ENCODE assay signal across 14 cellular contexts in the genomic region with DNA sequence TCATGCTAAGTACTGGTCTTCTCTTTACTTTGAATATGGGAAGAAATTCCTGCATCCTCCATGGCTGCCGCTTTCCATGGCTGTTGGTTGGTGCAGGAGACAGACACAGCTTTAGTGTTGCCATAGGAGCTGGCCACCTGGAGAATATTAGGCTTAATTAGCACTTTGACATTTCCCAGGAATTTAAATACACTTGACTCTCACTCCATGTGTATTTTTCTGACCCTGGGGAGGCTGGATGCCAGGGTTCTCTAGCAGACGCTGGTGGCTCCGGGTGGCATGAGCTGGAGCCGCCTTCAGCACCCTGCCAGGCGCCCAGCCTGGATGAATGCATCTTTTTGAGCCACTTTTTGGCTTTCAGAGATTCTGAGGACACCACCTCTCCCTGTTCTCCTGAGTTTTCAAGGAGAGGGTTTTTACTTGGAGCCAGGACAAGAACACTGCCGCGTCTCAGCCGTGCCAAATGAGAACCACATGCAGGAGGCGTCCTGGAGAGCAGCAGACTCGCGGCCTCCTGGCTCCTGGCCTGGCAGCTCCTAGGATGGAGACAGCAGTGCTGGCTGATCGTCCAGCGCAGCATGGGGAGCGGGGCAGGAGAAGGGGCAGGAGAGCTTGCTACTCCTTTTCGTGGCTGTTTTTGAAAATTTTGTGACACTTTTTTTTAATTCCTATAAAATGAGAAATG.
DNase-seq lines count a peak whose midpoint lies in the region; ATAC-seq and TF ChIP-seq lines count a peak whose summit lies in the region.
"Had no signal": no experiment of that assay in that cellular context is flagged by ENCODE, and none has a peak within 500 bp of the region (broad histone marks: within the 10 kb centered on the region; RNA-seq: fewer than 3 reads in every experiment).

No MANE protein-coding gene starts in this region.

- H3K27me3 ChIP-seq in dorsolateral prefrontal cortex (peaks cover 0 to 13% (median 0%) of the 10 kb centered on the region in 45 donors), sigmoid colon (no peaks in the 10 kb centered on the region)

- H3K4me1 ChIP-seq in sigmoid colon = peaks cover 0 to 22% (median 17%) of the 10 kb centered on the region in 4 donors
- H3K4me1 ChIP-seq: parathyroid adenoma had no signal

- ATAC-seq in HG03159 (IDR thresholded peaks at IDR 0.05; ENCODE audit: unreplicated experiment) = no peak
- ATAC-seq: activated CD4-positive, CD25-positive, alpha-beta regulatory T cell treated with anti-CD3 and anti-CD28 coated beads, Interleukin-2, amount 50 U/mL, for 24 hours; HCT116; PC-3 had no signal

- no peaks in the 10 kb centered on the region for H3K36me3 ChIP-seq in sigmoid colon

- H3K27ac ChIP-seq in dorsolateral prefrontal cortex (no peak overlapping the region), sigmoid colon (peak overlapping the region in 2 of 4 donors; percentile 54 to 59)
- H3K27ac ChIP-seq: parathyroid adenoma had no signal

- no peak overlapping the region for H3K4me3 ChIP-seq in dorsolateral prefrontal cortex
- H3K4me3 ChIP-seq in sigmoid colon = no peak overlapping the region

- 82 to 87% methylated on average over 15 of the region's 15 CpGs for WGBS in sigmoid colon, 2 donors

- TF ChIP-seq EP300 in sigmoid colon (IDR thresholded peaks at IDR 0.05) = no peak

- TF ChIP-seq CTCF in dorsolateral prefrontal cortex (IDR thresholded peaks at IDR 0.05 in 54 of 56, conservative IDR thresholded peaks at IDR 0.05 in 2 of 56; ENCODE audit: low read depth in 1 of 56, partially characterized antibody in 56 of 56) (no peak), sigmoid colon (IDR thresholded peaks at IDR 0.05) (no peak)

- DNase-seq in NCI-H1417 treated with DMSO at 0.1 percent for 48 hours (lab: John Stamatoyannopoulos, UW) (peak; percentile 31), dorsolateral prefrontal cortex (peak in 8 of 10 donors; percentile 17 to 68 (median 44)), hypothalamus (lab: John Stamatoyannopoulos, UW) (peak in 40 of 51 donors; percentile 15 to 87 (median 54)), sigmoid colon (peak; percentile 86), NCI-H345 treated with DMSO at 0.1 percent for 48 hours (lab: John Stamatoyannopoulos, UW; ENCODE audit: unreplicated experiment) (no peak), islet precursor cell (no peak), DMS114 treated with DMSO at 0.1 percent for 48 hours (lab: John Stamatoyannopoulos, UW; ENCODE audit: unreplicated experiment) (no peak)
- DNase-seq: DMS79; PC-3; stimulated activated CD4-positive, alpha-beta T cell treated with anti-CD3 and anti-CD28 coated beads, Interleukin-1b, Interleukin-23, amount 100 ng/mL, for 48 hours had no signal

- intact Hi-C loops in dorsolateral prefrontal cortex (cut with DNase I) (no loop called here), sigmoid colon (cut with DNase I) (no loop called here)

- H3K9me3 ChIP-seq in sigmoid colon = no peaks in the 10 kb centered on the region

- TF ChIP-seq POLR2A in sigmoid colon (IDR thresholded peaks at IDR 0.05) = no peak

Comparison
In these comparisons a context has a peak if more than half of its experiments do, and no peak if none do; other contexts are left out.
1. DNase-seq: peak in NCI-H1417 treated with DMSO at 0.1 percent for 48 hours (single experiment), dorsolateral prefrontal cortex (8 of 10), hypothalamus (40 of 51) and sigmoid colon (single experiment); none in NCI-H345 treated with DMSO at 0.1 percent for 48 hours (single experiment), islet precursor cell (single experiment) and DMS114 treated with DMSO at 0.1 percent for 48 hours (single experiment).